In genomic region chr11:127789887-127790286, GRCh38 we compare ENCODE assay signal across 10 cellular contexts.
DNase-seq lines count a peak whose midpoint lies in the region; ATAC-seq, FAIRE-seq and TF ChIP-seq lines count a peak whose summit lies in the region.
"Had no signal": no experiment of that assay in that cellular context is flagged by ENCODE, and none has a peak within 500 bp of the region (broad histone marks: within the 10 kb centered on the region; RNA-seq: fewer than 3 reads in every experiment).

No MANE protein-coding gene starts in this region.

- TF ChIP-seq POLR2A in endothelial cell of umbilical vein (IDR thresholded peaks at IDR 0.05; ENCODE audit: low read depth, low read length): no peak

- no peaks in the 10 kb centered on the region for H3K27me3 ChIP-seq in AG04450 (ENCODE audit: control insufficient read depth, insufficient read depth, low read length)
- H3K27me3 ChIP-seq in endothelial cell of umbilical vein (ENCODE audit: control insufficient read depth in 2 of 2, insufficient read depth in 2 of 2, low read length in 2 of 2): no peaks in the 10 kb centered on the region

- no peaks in the 10 kb centered on the region for H4K20me1 ChIP-seq in endothelial cell of umbilical vein (replicated peaks; ENCODE audit: control insufficient read depth, extremely low read depth, insufficient read depth, low read length)

- TF ChIP-seq CTCF in AG04450 (IDR thresholded peaks at IDR 0.05; ENCODE audit: low read depth, low read length) (peak; percentile 55), endothelial cell of umbilical vein (IDR thresholded peaks at IDR 0.05; ENCODE audit: extremely low read depth in 1 of 2, insufficient read depth in 1 of 2, low read depth in 1 of 2, low read length in 2 of 2) (peak; percentile 7 to 20)

- no peak for FAIRE-seq in endothelial cell of umbilical vein (lab: Jason Lieb, UNC)
- FAIRE-seq: endometrium had no signal

- H2AFZ ChIP-seq in endothelial cell of umbilical vein (ENCODE audit: low read depth, low read length): no peak overlapping the region

- H3K36me3 ChIP-seq in endothelial cell of umbilical vein (ENCODE audit: control insufficient read depth in 2 of 2, extremely low read depth in 1 of 2, insufficient read depth in 2 of 2, low read length in 2 of 2): no peaks in the 10 kb centered on the region

- no peak overlapping the region for H3K4me2 ChIP-seq in endothelial cell of umbilical vein (ENCODE audit: insufficient read depth, low read length)

- no peaks in the 10 kb centered on the region for H3K4me1 ChIP-seq in endothelial cell of umbilical vein (ENCODE audit: control insufficient read depth, extremely low read depth, insufficient read depth, low read length)

- peak; percentile 49 for ATAC-seq in GM19035 (IDR thresholded peaks at IDR 0.05; ENCODE audit: unreplicated experiment)
- no peak for ATAC-seq in GM19463 (IDR thresholded peaks at IDR 0.05; ENCODE audit: unreplicated experiment)

- no peak overlapping the region for H3K9ac ChIP-seq in endothelial cell of umbilical vein (replicated peaks; ENCODE audit: extremely low read depth, insufficient read depth, low read length)

- dilution Hi-C loops in endothelial cell of umbilical vein (cut with MboI; ENCODE audit: extremely low pct_ligation_motif_present, low sequenced_read_pairs): no loop called here

- no peaks in the 10 kb centered on the region for H3K79me2 ChIP-seq in endothelial cell of umbilical vein (ENCODE audit: control insufficient read depth, insufficient read depth, low read length)

- intact Hi-C loops in endothelial cell of umbilical vein (cut with micrococcal nuclease): loop anchor here (2.0 kb wide), 1 partner anchor 319 kb away; no protein-coding TSS in a partner anchor

- H3K9me3 ChIP-seq in AG04450 (ENCODE audit: control insufficient read depth, insufficient read depth, low read length) (no peaks in the 10 kb centered on the region), endothelial cell of umbilical vein (replicated peaks; ENCODE audit: control insufficient read depth, insufficient read depth, low read length) (no peaks in the 10 kb centered on the region)

- no TSS peak for BruUV-seq in endothelial cell of umbilical vein (replicated peaks; lab: Mats Ljungman, UMichigan)

- CTCF ChIA-PET in AG04450 (lab: Charles Lee) (interaction anchor here (1.2 kb wide), 1 partner anchor 351 kb away, joined by 4 read pairs; no protein-coding TSS in a partner anchor), endothelial cell of umbilical vein (lab: Charles Lee) (no interaction called here)

- DNase-seq in AG04450 (ENCODE audit: low read depth, low spot score): no peak
- peak; percentile 36 for DNase-seq in NCI-H510A (lab: John Stamatoyannopoulos, UW)
- DNase-seq in endothelial cell of umbilical vein (ENCODE audit: low read depth, low spot score): no peak
- no peak for DNase-seq in NCI-H2196 treated with DMSO at 0.1 percent for 48 hours (lab: John Stamatoyannopoulos, UW; ENCODE audit: unreplicated experiment)
- no peak for DNase-seq in NCI-H2227 (lab: John Stamatoyannopoulos, UW; ENCODE audit: unreplicated experiment)
- no peak for DNase-seq in activated naive CD4-positive, alpha-beta T cell treated with Interleukin-2 at 50 U/mL for 16 hours
- DNase-seq: activated CD4-positive, alpha-beta T cell treated with anti-CD3 and anti-CD28 coated beads for 1 hour had no signal

- no peak overlapping the region for H3K27ac ChIP-seq in AG04450 (ENCODE audit: low read depth, low read length)
- no peak overlapping the region for H3K27ac ChIP-seq in endothelial cell of umbilical vein (ENCODE audit: insufficient read depth, low read depth, low read length)

- H3K4me3 ChIP-seq in AG04450 (ENCODE audit: low read depth, low read length): no peak overlapping the region
- H3K4me3 ChIP-seq in endothelial cell of umbilical vein (replicated peaks in 1 of 3; ENCODE audit: insufficient read depth in 1 of 3, low read depth in 1 of 3, low read length in 3 of 3): no peak overlapping the region

- H3K9me1 ChIP-seq in endothelial cell of umbilical vein (replicated peaks; ENCODE audit: control insufficient read depth, extremely low read depth, insufficient read depth, low read length): no peaks in the 10 kb centered on the region

- POLR2A ChIA-PET in AG04450 (lab: Yijun Ruan, JAX) (no interaction called here), endothelial cell of umbilical vein (lab: Charles Lee) (no interaction called here)

TF ChIP-seq in endothelial cell of umbilical vein, 7 proteins besides CTCF, POLR2A, EP300 and RAD21:
- TF ChIP-seq, protein P1, sequence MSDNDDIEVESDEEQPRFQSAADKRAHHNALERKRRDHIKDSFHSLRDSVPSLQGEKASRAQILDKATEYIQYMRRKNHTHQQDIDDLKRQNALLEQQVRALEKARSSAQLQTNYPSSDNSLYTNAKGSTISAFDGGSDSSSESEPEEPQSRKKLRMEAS (IDR thresholded peaks at IDR 0.05; ENCODE audit: insufficient read depth, insufficient read length): no peak
- TF ChIP-seq POLR2AphosphoS5 (IDR thresholded peaks at IDR 0.05; ENCODE audit: insufficient read depth, low read depth, low read length) (no peak), FOS (IDR thresholded peaks at IDR 0.05; ENCODE audit: borderline replicate concordance, insufficient read depth, low read length) (no peak), JUN (IDR thresholded peaks at IDR 0.05; ENCODE audit: borderline replicate concordance, insufficient read depth, insufficient read length, low read depth) (no peak), EZH2 (IDR thresholded peaks at IDR 0.05; ENCODE audit: borderline replicate concordance, low read depth, low read length, severe bottlenecking) (no peak), MYC (IDR thresholded peaks at IDR 0.05; ENCODE audit: low read depth, low read length) (no peak), GATA2 (IDR thresholded peaks at IDR 0.05; ENCODE audit: insufficient read depth, insufficient read length, low read depth, low read length) (no peak)
